ENCODE assay signal across 8 cellular contexts in genomic region chr20:63835031-63835858, GRCh38. TPM values are rescaled to one million over a fixed set of nuclear protein-coding genes. Genes with fewer than 3 reads are reported as not detected.
A peak's percentile ranks its signal among the peaks of the same experiment; 100 is the strongest.
DNase-seq lines count a peak whose midpoint lies in the region; ATAC-seq, FAIRE-seq and TF ChIP-seq lines count a peak whose summit lies in the region.

No MANE protein-coding gene starts in this region.

- H3K27me3 ChIP-seq in iPS-15b (ENCODE audit: control insufficient read depth, insufficient read depth, low read length) (peaks cover 4% of the 10 kb centered on the region), small intestine (ENCODE audit: control insufficient read depth in 2 of 2, insufficient read depth in 2 of 2, low read length in 2 of 2) (peaks cover 0 to 4% of the 10 kb centered on the region in 2 donors)
- H3K27me3 ChIP-seq in CD8-positive, alpha-beta memory T cell (ENCODE audit: insufficient read depth, low read length, poor library complexity, severe bottlenecking): no peaks in the 10 kb centered on the region

- peaks cover 5% of the 10 kb centered on the region for H3K4me1 Mint-ChIP-seq in MCF 10A (ENCODE audit: insufficient read depth, unreplicated experiment)
- H3K4me1 Mint-ChIP-seq in activated T-helper 17 cell treated with anti-CD3 and anti-CD28 coated beads, Interleukin-2, amount 50 U/mL, for 72 hours: peaks cover under 1% of the 10 kb centered on the region
- no peaks in the 10 kb centered on the region for H3K4me1 Mint-ChIP-seq in CD8-positive, alpha-beta memory T cell

- no TSS peak for BruUV-seq in MCF 10A (replicated peaks; lab: Mats Ljungman, UMichigan)

- WGBS in small intestine, 3 donors: 26 to 40% (median 39%) methylated on average over 13 to 21 of the region's 21 CpGs

- H3K27ac ChIP-seq in small intestine (ENCODE audit: low read depth in 1 of 2, low read length in 1 of 2): peak overlapping the region in 1 of 2 donors; percentile 29
- no peak overlapping the region for H3K27ac ChIP-seq in CD8-positive, alpha-beta memory T cell (ENCODE audit: low read depth, low read length)

- H3K27me3 Mint-ChIP-seq in MCF 10A (ENCODE audit: insufficient read depth, unreplicated experiment): peaks cover 3% of the 10 kb centered on the region
- H3K27me3 Mint-ChIP-seq in activated T-helper 17 cell treated with anti-CD3 and anti-CD28 coated beads, Interleukin-2, amount 50 U/mL, for 72 hours: peaks cover under 1% of the 10 kb centered on the region
- H3K27me3 Mint-ChIP-seq in CD8-positive, alpha-beta memory T cell: peaks cover 4 to 6% of the 10 kb centered on the region in 2 donors

- H3K9ac ChIP-seq in iPS-15b (ENCODE audit: low read depth, low read length): peak overlapping the region; percentile 24

- H3K4me1 ChIP-seq in iPS-15b (ENCODE audit: control insufficient read depth, insufficient read depth, low read length) (peaks cover 3% of the 10 kb centered on the region), small intestine (ENCODE audit: control insufficient read depth in 2 of 2, insufficient read depth in 1 of 2, low read depth in 1 of 2, low read length in 1 of 2) (no peaks in the 10 kb centered on the region)
- no peaks in the 10 kb centered on the region for H3K4me1 ChIP-seq in CD8-positive, alpha-beta memory T cell (ENCODE audit: insufficient read depth, low read length)

- no peak for FAIRE-seq in small intestine (lab: Jason Lieb, UNC)

- ATAC-seq in activated T-helper 17 cell treated with anti-CD3 and anti-CD28 coated beads, Interleukin-2, amount 50 U/mL, for 72 hours (replicated peaks): no peak

- CTCF ChIA-PET in MCF 10A (lab: Yijun Ruan, JAX): no interaction called here
- CTCF ChIA-PET in CD8-positive, alpha-beta memory T cell (lab: Charles Lee): no interaction called here

- intact Hi-C loops in MCF 10A (cut with micrococcal nuclease): no loop called here

- no peaks in the 10 kb centered on the region for H3K36me3 Mint-ChIP-seq in MCF 10A (ENCODE audit: insufficient read depth, unreplicated experiment)
- H3K36me3 Mint-ChIP-seq in activated T-helper 17 cell treated with anti-CD3 and anti-CD28 coated beads, Interleukin-2, amount 50 U/mL, for 72 hours (ENCODE audit: low read depth): peaks cover under 1% of the 10 kb centered on the region
- H3K36me3 Mint-ChIP-seq in CD8-positive, alpha-beta memory T cell: no peaks in the 10 kb centered on the region

- peak overlapping the region; percentile 44 for H3K4me3 Mint-ChIP-seq in MCF 10A (ENCODE audit: unreplicated experiment)
- H3K4me3 Mint-ChIP-seq in activated T-helper 17 cell treated with anti-CD3 and anti-CD28 coated beads, Interleukin-2, amount 50 U/mL, for 72 hours: no peak overlapping the region
- no peak overlapping the region for H3K4me3 Mint-ChIP-seq in CD8-positive, alpha-beta memory T cell

- H3K9me3 Mint-ChIP-seq in MCF 10A (ENCODE audit: unreplicated experiment): no peaks in the 10 kb centered on the region
- no peaks in the 10 kb centered on the region for H3K9me3 Mint-ChIP-seq in activated T-helper 17 cell treated with anti-CD3 and anti-CD28 coated beads, Interleukin-2, amount 50 U/mL, for 72 hours
- H3K9me3 Mint-ChIP-seq in CD8-positive, alpha-beta memory T cell: no peaks in the 10 kb centered on the region

- H3K9me3 ChIP-seq in iPS-15b (ENCODE audit: control insufficient read depth, insufficient read depth, low read length) (no peaks in the 10 kb centered on the region), small intestine (ENCODE audit: control insufficient read depth, low read depth) (no peaks in the 10 kb centered on the region)
- H3K9me3 ChIP-seq in CD8-positive, alpha-beta memory T cell (ENCODE audit: low read length): no peaks in the 10 kb centered on the region

- H3K4me3 ChIP-seq in GM12865 (ENCODE audit: low read depth, low read length): no peak overlapping the region
- no peak overlapping the region for H3K4me3 ChIP-seq in iPS-15b (ENCODE audit: low read depth, low read length)
- H3K4me3 ChIP-seq in small intestine (ENCODE audit: low read depth in 1 of 2, low read length in 2 of 2): no peak overlapping the region
- no peak overlapping the region for H3K4me3 ChIP-seq in CD8-positive, alpha-beta memory T cell (ENCODE audit: low read length)

- DNase-seq in GM12865 (ENCODE audit: low read depth) (peak; percentile 69), NCI-H2227 treated with DMSO at 0.1 percent for 48 hours (lab: John Stamatoyannopoulos, UW) (peak; percentile 81), MCF 10A (ENCODE audit: unreplicated experiment) (peak; percentile 97), small intestine (peak; percentile 48), T-helper 9 cell (no peak)
- DNase-seq in CD8-positive, alpha-beta memory T cell: no peak

- TF ChIP-seq CTCF in GM12865 (IDR thresholded peaks at IDR 0.05; ENCODE audit: insufficient read depth, low read depth, low read length, missing control alignments) (no peak), MCF 10A (IDR thresholded peaks at IDR 0.05; ENCODE audit: unreplicated experiment) (no peak)

- POLR2A ChIA-PET in MCF 10A (lab: Yijun Ruan, JAX): interaction anchor here (0.6 to 1.5 kb wide), 5 partner anchors 16 to 153 kb away, joined by 3 to 13 read pairs (median 4); partner anchors contain the start of genes ARFRP1, TPD52L2 and ZGPAT
- POLR2A ChIA-PET in CD8-positive, alpha-beta memory T cell (lab: Charles Lee): no interaction called here

- H3K27ac Mint-ChIP-seq in MCF 10A (ENCODE audit: low read depth, unreplicated experiment): no peak overlapping the region
- H3K27ac Mint-ChIP-seq in activated T-helper 17 cell treated with anti-CD3 and anti-CD28 coated beads, Interleukin-2, amount 50 U/mL, for 72 hours: no peak overlapping the region
- no peak overlapping the region for H3K27ac Mint-ChIP-seq in CD8-positive, alpha-beta memory T cell

- H3K36me3 ChIP-seq in iPS-15b (ENCODE audit: control insufficient read depth, insufficient read depth, low read length) (no peaks in the 10 kb centered on the region), small intestine (ENCODE audit: control insufficient read depth in 2 of 2, insufficient read depth in 2 of 2, low read length in 2 of 2) (no peaks in the 10 kb centered on the region)
- H3K36me3 ChIP-seq in CD8-positive, alpha-beta memory T cell (ENCODE audit: insufficient read depth, low read length): no peaks in the 10 kb centered on the region

RNA-seq across cellular contexts. Expression of gene ZBTB46, which starts 4.2 kb away (rescaled TPM):
- total RNA-seq in MCF 10A (2022): 0.63 and 0.71 TPM in 2 replicates
- 1 to 10 TPM in 2 of 3 donors, not detected in 1; 1.1 to 3.1 TPM for polyA plus RNA-seq in small intestine
- 1 to 10 TPM in 1 of 2 donors, under 1 TPM in 1; 0.54 to 6.2 TPM for total RNA-seq in activated T-helper 17 cell treated with anti-CD3 and anti-CD28 coated beads, Interleukin-2, amount 50 U/mL, for 72 hours
- total RNA-seq in CD8-positive, alpha-beta memory T cell: under 1 TPM; 0.31 to 0.39 TPM
- polyA plus RNA-seq in CD8-positive, alpha-beta memory T cell: 0.08 TPM

RNA-seq across cellular contexts. Expression of gene ABHD16B, which starts 26.1 kb away (rescaled TPM):
- not detected in 2 replicates for total RNA-seq in MCF 10A (2022)
- under 1 TPM in 2 of 3 donors, not detected in 1; 0.34 to 0.67 TPM for polyA plus RNA-seq in small intestine
- total RNA-seq in activated T-helper 17 cell treated with anti-CD3 and anti-CD28 coated beads, Interleukin-2, amount 50 U/mL, for 72 hours: under 1 TPM in 1 of 2 donors, not detected in 1; 0.19 TPM
- not detected for total RNA-seq in CD8-positive, alpha-beta memory T cell
- polyA plus RNA-seq in CD8-positive, alpha-beta memory T cell: not detected

RNA-seq across cellular contexts. Expression of gene TPD52L2, which starts 29.8 kb away (rescaled TPM):
- total RNA-seq in MCF 10A (2022): 174 and 175 TPM in 2 replicates
- 10 to 100 TPM; 67.2 to 87.7 (median 72.7) TPM for polyA plus RNA-seq in small intestine
- total RNA-seq in activated T-helper 17 cell treated with anti-CD3 and anti-CD28 coated beads, Interleukin-2, amount 50 U/mL, for 72 hours: 10 to 100 TPM; 54.8 to 92.9 TPM
- total RNA-seq in CD8-positive, alpha-beta memory T cell: 10 to 100 TPM; 60.0 to 64.4 TPM
- polyA plus RNA-seq in CD8-positive, alpha-beta memory T cell: 72.1 TPM

RNA-seq across cellular contexts. Expression of gene DNAJC5, which starts 59.7 kb away (rescaled TPM):
- total RNA-seq in MCF 10A (2022): 38.1 and 45.0 TPM in 2 replicates
- polyA plus RNA-seq in small intestine: 10 to 100 TPM; 37.0 to 52.3 (median 43.7) TPM
- 10 to 100 TPM; 46.8 to 53.4 TPM for total RNA-seq in activated T-helper 17 cell treated with anti-CD3 and anti-CD28 coated beads, Interleukin-2, amount 50 U/mL, for 72 hours
- 10 to 100 TPM; 38.9 to 40.9 TPM for total RNA-seq in CD8-positive, alpha-beta memory T cell
- 8.3 TPM for polyA plus RNA-seq in CD8-positive, alpha-beta memory T cell

Comparison
In these comparisons a context has a peak if more than half of its experiments do, and no peak if none do; other contexts are left out.
1. DNase-seq: peak in GM12865 (single experiment), NCI-H2227 treated with DMSO at 0.1 percent for 48 hours (single experiment), MCF 10A (single experiment) and small intestine (single experiment); none in CD8-positive, alpha-beta memory T cell (0 of 5) and T-helper 9 cell (single experiment).